In genomic region chr6:79574636-79575035, GRCh38 we compare ENCODE assay signal across 13 cellular contexts. TPM values are rescaled to one million over a fixed set of nuclear protein-coding genes. Genes with fewer than 3 reads are reported as not detected.
A peak's percentile ranks its signal among the peaks of the same experiment; 100 is the strongest.
DNase-seq lines count a peak whose midpoint lies in the region; ATAC-seq and TF ChIP-seq lines count a peak whose summit lies in the region.
"Had no signal": no experiment of that assay in that cellular context is flagged by ENCODE, and none has a peak within 500 bp of the region (broad histone marks: within the 10 kb centered on the region; RNA-seq: fewer than 3 reads in every experiment).

No MANE protein-coding gene starts in this region.

- H3K27me3 ChIP-seq in upper lobe of right lung = no peaks in the 10 kb centered on the region
- H3K27me3 ChIP-seq: heart left ventricle had no signal

- no peak overlapping the region for H3K4me3 ChIP-seq in choroid plexus epithelial cell (ENCODE audit: low read depth, low read length)
- H3K4me3 ChIP-seq in upper lobe of right lung = no peak overlapping the region
- H3K4me3 ChIP-seq: heart left ventricle had no signal

- TF ChIP-seq CTCF in choroid plexus epithelial cell (conservative IDR thresholded peaks at IDR 0.05; ENCODE audit: low read depth, low read length) (peak; percentile 12), upper lobe of right lung (IDR thresholded peaks at IDR 0.05) (no peak)

- no peak for ATAC-seq in HG02610 (IDR thresholded peaks at IDR 0.05; ENCODE audit: unreplicated experiment)
- no peak for ATAC-seq in GM18867 (IDR thresholded peaks at IDR 0.05; ENCODE audit: unreplicated experiment)
- ATAC-seq in upper lobe of right lung = no peak
- no peak for ATAC-seq in HG02938 (IDR thresholded peaks at IDR 0.05; ENCODE audit: unreplicated experiment)
- ATAC-seq: activated CD4-positive, alpha-beta T cell treated with anti-CD3 and anti-CD28 coated beads for 36 hours; heart left ventricle had no signal

- intact Hi-C loops in upper lobe of right lung (cut with DNase I) = no loop called here

- peaks cover 8% of the 10 kb centered on the region for H3K4me1 ChIP-seq in upper lobe of right lung

- no peaks in the 10 kb centered on the region for H3K36me3 ChIP-seq in upper lobe of right lung
- H3K36me3 ChIP-seq: heart left ventricle had no signal

- DNase-seq in DMS53 treated with DMSO at 0.1 percent for 48 hours (lab: John Stamatoyannopoulos, UW; ENCODE audit: unreplicated experiment) (peak; percentile 8), NCI-H226 (peak; percentile 54), choroid plexus epithelial cell (ENCODE audit: low read depth) (peak; percentile 87), myocyte (ENCODE audit: low read depth) (peak; percentile 12), upper lobe of right lung (no peak)
- DNase-seq: activated CD4-positive, alpha-beta T cell treated with anti-CD3 and anti-CD28 coated beads for 36 hours; activated effector memory CD4-positive, alpha-beta T cell treated with Interleukin-2 at 50 U/mL for 16 hours; heart left ventricle; NCI-H446 had no signal

- H3K9me3 ChIP-seq in upper lobe of right lung = no peaks in the 10 kb centered on the region
- H3K9me3 ChIP-seq: heart left ventricle had no signal

- H3K27ac ChIP-seq in upper lobe of right lung = no peak overlapping the region
- H3K27ac ChIP-seq: C4-2B, heart left ventricle had no signal

RNA-seq across cellular contexts. Expression of gene LCA5, which starts 37.4 kb away (rescaled TPM):
- 7.4 and 9.0 TPM in 2 replicates for total RNA-seq in myocyte
- 1.8 TPM for polyA plus RNA-seq in myocyte (2012)
- total RNA-seq in upper lobe of right lung = 5.4 TPM

RNA-seq across cellular contexts. Expression of gene SH3BGRL2, which starts 56.5 kb away (rescaled TPM):
- 4.0 and 8.2 TPM in 2 replicates for total RNA-seq in myocyte
- polyA plus RNA-seq in myocyte (2012) = 3.9 TPM
- 33.9 TPM for total RNA-seq in upper lobe of right lung
